In the genomic region with DNA sequence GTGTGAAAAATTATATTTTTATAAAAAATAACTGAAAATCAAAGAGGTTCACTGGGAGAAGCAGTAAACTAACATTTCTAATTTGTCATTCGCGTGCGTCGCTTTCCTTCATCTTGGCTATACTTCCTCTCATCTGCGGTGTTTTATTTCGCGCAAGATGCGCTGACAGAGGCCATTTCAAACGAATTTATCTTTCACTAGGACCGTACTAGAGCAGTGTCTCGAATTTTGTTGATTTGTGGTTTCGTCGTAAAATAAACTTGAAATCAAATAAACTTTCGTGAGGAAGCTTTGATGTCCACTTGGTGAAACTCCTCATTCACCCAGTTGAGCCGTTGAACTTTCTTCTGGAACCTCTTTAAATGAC, we compare ENCODE assay signal across 9 cellular contexts.
DNase-seq lines count a peak whose midpoint lies in the region; ATAC-seq and TF ChIP-seq lines count a peak whose summit lies in the region.
"Had no signal": no experiment of that assay in that cellular context is flagged by ENCODE, and none has a peak within 500 bp of the region (broad histone marks: within the 10 kb centered on the region; RNA-seq: fewer than 3 reads in every experiment).

No MANE protein-coding gene starts in this region.

- no peak for ATAC-seq in left cardiac atrium
- ATAC-seq in naive B cell (ENCODE audit: low read depth in 2 of 2), result no peak
- no peak for ATAC-seq in aorta (ENCODE audit: low FRiP score)
- no peak for ATAC-seq in HG03565 (IDR thresholded peaks at IDR 0.05; ENCODE audit: unreplicated experiment)
- ATAC-seq: Panc1 had no signal

- intact Hi-C loops in left ventricle myocardium inferior (cut with micrococcal nuclease), result no loop called here
- intact Hi-C loops in left cardiac atrium (cut with DNase I), result loop anchor here in 1 of 2 donors (10.0 kb wide), 2 partner anchors 332 to 582 kb away; a partner anchor contains a TSS
- intact Hi-C loops in aorta (cut with DNase I), result loop anchor here (5.0 to 10.0 kb wide), 8 partner anchors 132 to 1830 kb away; a partner anchor contains a TSS

- H3K27me3 ChIP-seq in left ventricle myocardium inferior (ENCODE audit: low read depth), result peaks cover 91% of the 10 kb centered on the region
- H3K27me3 ChIP-seq in duodenal mucosa (ENCODE audit: control insufficient read depth in 1 of 2, insufficient read depth in 2 of 2, low read length in 2 of 2), result peaks cover 7 to 13% of the 10 kb centered on the region in 2 donors
- H3K27me3 ChIP-seq in aorta (ENCODE audit: control insufficient read depth in 1 of 2, insufficient read depth in 2 of 2, low read length in 1 of 2), result no peaks in the 10 kb centered on the region

- H3K27ac ChIP-seq in left ventricle myocardium inferior (replicated peaks) (peak overlapping the region; percentile 84), duodenal mucosa (ENCODE audit: low read depth, low read length) (no peak overlapping the region), aorta (ENCODE audit: low read depth in 1 of 2, low read length in 2 of 2) (no peak overlapping the region)

- peaks cover 76 to 87% (median 83%) of the 10 kb centered on the region in 3 donors for H3K27me3 Mint-ChIP-seq in naive B cell

- H3K4me1 ChIP-seq in left ventricle myocardium inferior, result peaks cover 48% of the 10 kb centered on the region
- H3K4me1 ChIP-seq in duodenal mucosa (ENCODE audit: control insufficient read depth in 1 of 2, insufficient read depth in 2 of 2, low read length in 2 of 2), result peaks cover 0 to 22% of the 10 kb centered on the region in 2 donors
- no peaks in the 10 kb centered on the region for H3K4me1 ChIP-seq in aorta (ENCODE audit: control insufficient read depth in 1 of 2, insufficient read depth in 2 of 2, low read length in 2 of 2)

- H3K4me1 Mint-ChIP-seq in naive B cell, result peaks cover 29 to 50% (median 42%) of the 10 kb centered on the region in 3 donors

- H3K4me3 Mint-ChIP-seq in naive B cell, result peak overlapping the region in 5 of 8 donors; percentile 23 to 92 (median 52)

- no peak for TF ChIP-seq CTCF in left ventricle myocardium inferior (IDR thresholded peaks at IDR 0.05; ENCODE audit: borderline replicate concordance)

- H3K36me3 Mint-ChIP-seq in naive B cell, result peaks cover 0 to 8% of the 10 kb centered on the region in 2 donors

- peaks cover 0 to 7% (median 0%) of the 10 kb centered on the region in 7 donors for H3K9me3 Mint-ChIP-seq in naive B cell

- H3K9me3 ChIP-seq in left ventricle myocardium inferior (replicated peaks), result no peaks in the 10 kb centered on the region
- no peaks in the 10 kb centered on the region for H3K9me3 ChIP-seq in duodenal mucosa (ENCODE audit: control insufficient read depth in 1 of 2, low read length in 2 of 2)
- H3K9me3 ChIP-seq in aorta (ENCODE audit: control insufficient read depth, low read length), result no peaks in the 10 kb centered on the region

- H3K36me3 ChIP-seq in left ventricle myocardium inferior (no peaks in the 10 kb centered on the region), duodenal mucosa (ENCODE audit: control insufficient read depth in 1 of 2, insufficient read depth in 2 of 2, low read length in 2 of 2) (no peaks in the 10 kb centered on the region), aorta (ENCODE audit: control insufficient read depth in 1 of 2, insufficient read depth in 2 of 2, low read length in 1 of 2) (no peaks in the 10 kb centered on the region)

- H3K27ac Mint-ChIP-seq in naive B cell, result peak overlapping the region in 1 of 6 donors; percentile 10

- H3K9ac ChIP-seq in duodenal mucosa (ENCODE audit: low read depth in 1 of 2, low read length in 2 of 2), result peak overlapping the region; percentile 53 to 74

- DNase-seq in left ventricle myocardium inferior, result no peak
- DNase-seq in left cardiac atrium, result no peak
- no peak for DNase-seq in naive B cell
- no peak for DNase-seq in aorta
- DNase-seq in HUDEP-2 (lab: John Stamatoyannopoulos, UW; ENCODE audit: unreplicated experiment in 76 of 76), result no peak
- no peak for DNase-seq in stimulated activated CD4-positive, alpha-beta T cell treated with anti-CD3 and anti-CD28 coated beads, Interleukin-2, amount 100 ng/mL, for 48 hours

- H3K4me3 ChIP-seq in left ventricle myocardium inferior, result peak overlapping the region; percentile 74
- peak overlapping the region; percentile 87 to 89 for H3K4me3 ChIP-seq in duodenal mucosa (ENCODE audit: low read depth in 1 of 2, low read length in 2 of 2)
- peak overlapping the region; percentile 73 to 91 for H3K4me3 ChIP-seq in aorta (ENCODE audit: low read length in 2 of 2)

- 4 to 5% methylated on average over 15 of the region's 15 CpGs for WGBS in aorta, 2 donors
